8 cellular contexts compared by ENCODE assay signal in genomic region chr1:211676106-211676583, GRCh38. TPM values are rescaled to one million over a fixed set of nuclear protein-coding genes. Genes with fewer than 3 reads are reported as not detected.
DNase-seq lines count a peak whose midpoint lies in the region; ATAC-seq, FAIRE-seq and TF ChIP-seq lines count a peak whose summit lies in the region.

No MANE protein-coding gene starts in this region.

- no peaks in the 10 kb centered on the region for H3K27me3 ChIP-seq in A673 (replicated peaks; ENCODE audit: insufficient read depth, low read depth, low read length, poor library complexity)
- no peaks in the 10 kb centered on the region for H3K27me3 ChIP-seq in HUES64 (ENCODE audit: insufficient read depth, low read length)

- H3K9me3 ChIP-seq in A673 (ENCODE audit: low read depth, low read length, poor library complexity, severe bottlenecking), result no peaks in the 10 kb centered on the region
- no peaks in the 10 kb centered on the region for H3K9me3 ChIP-seq in HUES64 (ENCODE audit: insufficient read depth, low read depth, low read length)

- H3K9me3 Mint-ChIP-seq in central memory CD8-positive, alpha-beta T cell, result no peaks in the 10 kb centered on the region
- peaks cover 0 to 5% (median 0%) of the 10 kb centered on the region in 7 donors for H3K9me3 Mint-ChIP-seq in naive B cell

- peaks cover 8% of the 10 kb centered on the region for H3K36me3 Mint-ChIP-seq in central memory CD8-positive, alpha-beta T cell (ENCODE audit: insufficient read depth)
- H3K36me3 Mint-ChIP-seq in naive B cell, result no peaks in the 10 kb centered on the region

- H3K36me3 ChIP-seq in A673 (ENCODE audit: insufficient read depth, low read length, poor library complexity, severe bottlenecking) (peaks cover 20% of the 10 kb centered on the region), HUES64 (ENCODE audit: insufficient read depth, low read length) (peaks cover 15% of the 10 kb centered on the region)

- no peaks in the 10 kb centered on the region for H3K27me3 Mint-ChIP-seq in central memory CD8-positive, alpha-beta T cell
- H3K27me3 Mint-ChIP-seq in naive B cell, result no peaks in the 10 kb centered on the region

- H3K27ac ChIP-seq in A673 (ENCODE audit: low read depth, low read length, poor library complexity, severe bottlenecking), result peak overlapping the region; percentile 61
- H3K27ac ChIP-seq in HUES64 (ENCODE audit: low read depth, low read length), result no peak overlapping the region; the same call in 1 of the 2 replicates

- intact Hi-C loops in A673 (cut with micrococcal nuclease; ENCODE audit: unreplicated experiment), result loop anchor here (5.0 to 10.0 kb wide), 2 partner anchors 359 to 611 kb away; partner anchors contain the start of genes DTL, INTS7 and PPP2R5A

- DNase-seq in A673 (ENCODE audit: low spot score), result no peak
- no peak for DNase-seq in central memory CD8-positive, alpha-beta T cell (ENCODE audit: low spot score in 2 of 2)
- no peak for DNase-seq in naive B cell
- no peak for DNase-seq in D721Med (ENCODE audit: insufficient read length, low spot score)

- 41% methylated on average over 19 of the region's 19 CpGs for WGBS in HUES64

- TF ChIP-seq CTCF in A673 (conservative IDR thresholded peaks at IDR 0.05; ENCODE audit: low read depth, low read length) (no peak), D721Med (IDR thresholded peaks at IDR 0.05; ENCODE audit: insufficient read depth, missing control alignments) (no peak)

- peak overlapping the region; percentile 84 for H3K27ac Mint-ChIP-seq in central memory CD8-positive, alpha-beta T cell (ENCODE audit: low read depth)
- H3K27ac Mint-ChIP-seq in naive B cell, result peak overlapping the region in 2 of 6 donors; percentile 82 to 89

- CTCF ChIA-PET in A673 (lab: Charles Lee), result no interaction called here

- no peak for FAIRE-seq in D721Med (lab: Jason Lieb, UNC)

- H3K4me3 Mint-ChIP-seq in central memory CD8-positive, alpha-beta T cell, result peak overlapping the region; percentile 89
- H3K4me3 Mint-ChIP-seq in naive B cell, result peak overlapping the region; percentile 86 to 96 (median 92)

- ATAC-seq in central memory CD8-positive, alpha-beta T cell (replicated peaks; ENCODE audit: extremely low read depth, poor library complexity, severe bottlenecking), result no peak
- ATAC-seq in naive B cell (ENCODE audit: low read depth in 2 of 2) (no peak), HG02840 (IDR thresholded peaks at IDR 0.05; ENCODE audit: low FRiP score, unreplicated experiment) (no peak), HG02571 (IDR thresholded peaks at IDR 0.05; ENCODE audit: unreplicated experiment) (no peak), GM18909 (IDR thresholded peaks at IDR 0.05; ENCODE audit: poor library complexity, unreplicated experiment) (no peak)

- POLR2A ChIA-PET in A673 (lab: Charles Lee; ENCODE audit: low non-redundant PET), result interaction anchor here (0.6 kb wide), 2 partner anchors 9 to 355 kb away, joined by 3 read pairs; no protein-coding TSS in a partner anchor

- peaks cover 17% of the 10 kb centered on the region for H3K4me1 ChIP-seq in A673 (ENCODE audit: insufficient read depth, low read length, poor library complexity, severe bottlenecking)
- H3K4me1 ChIP-seq in HUES64 (ENCODE audit: insufficient read depth, low read length), result peaks cover 7% of the 10 kb centered on the region; the same call in 1 of the 2 replicates

- BruUV-seq in A673 (replicated peaks; lab: Mats Ljungman, UMichigan), result no TSS peak

- no peak overlapping the region for H3K9ac ChIP-seq in HUES64 (ENCODE audit: low read depth, low read length)

- H3K4me3 ChIP-seq in A673 (ENCODE audit: low read depth, low read length, poor library complexity, severe bottlenecking), result peak overlapping the region; percentile 80
- peak overlapping the region; percentile 83 for H3K4me3 ChIP-seq in HUES64 (ENCODE audit: low read length)

- H3K4me1 Mint-ChIP-seq in central memory CD8-positive, alpha-beta T cell, result peaks cover 18% of the 10 kb centered on the region
- H3K4me1 Mint-ChIP-seq in naive B cell, result peaks cover 16 to 37% (median 28%) of the 10 kb centered on the region in 3 donors

RNA-seq across cellular contexts. Expression of gene NEK2, which starts 0.7 kb away (rescaled TPM):
- total RNA-seq in A673 (2021), result 45.7 and 48.8 TPM in 2 replicates
- polyA plus RNA-seq in HUES64 (2013, experiment 1 of 2), result 25.3 TPM
- polyA plus RNA-seq in HUES64 (2013, experiment 2 of 2), result 32.0 TPM
- polyA plus RNA-seq in naive B cell (ENCODE audit: low read depth in 6 of 6), result under 1 TPM in 2 of 6 donors, not detected in 4; 0.16 to 0.32 TPM
